ENCODE assay signal across 1 cellular context in the genomic region with DNA sequence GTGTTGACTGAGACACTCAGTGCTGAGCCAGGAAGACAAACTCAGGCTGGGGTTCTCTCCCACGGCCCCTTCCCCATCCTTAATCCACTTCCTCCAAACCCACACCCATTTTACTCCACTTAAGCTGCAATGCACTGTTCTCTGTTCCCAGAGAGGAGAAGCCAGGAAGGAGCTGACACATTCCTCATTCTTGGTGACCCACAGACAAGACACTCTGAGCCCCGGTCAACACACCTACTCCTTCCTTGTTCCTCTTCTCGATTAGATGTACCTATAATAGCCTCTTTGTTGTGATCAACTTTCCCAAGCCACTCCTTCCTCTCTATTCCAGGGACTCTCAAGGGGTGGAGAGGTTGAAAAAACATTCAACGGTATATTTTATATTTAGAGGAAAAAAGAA.
TF ChIP-seq lines count a peak whose summit lies in the region.

No MANE protein-coding gene starts in this region.

TF ChIP-seq in GM12878, 131 proteins besides CTCF, POLR2A, EP300 and RAD21 (continued from another document):
- TF ChIP-seq SPI1 (IDR thresholded peaks at IDR 0.05; ENCODE audit: borderline replicate concordance, insufficient read depth, low read depth, low read length), result peak; percentile 53; the same call in 1 of the 2 replicates
- TF ChIP-seq HDGF (IDR thresholded peaks at IDR 0.05), result peak; percentile 58; the same call in 1 of the 2 replicates
- peak; percentile 77 for TF ChIP-seq IKZF1 (conservative IDR thresholded peaks at IDR 0.05)
- no peak for TF ChIP-seq YY1 (IDR thresholded peaks at IDR 0.05; ENCODE audit: low read depth, low read length)
- TF ChIP-seq, protein P1, sequence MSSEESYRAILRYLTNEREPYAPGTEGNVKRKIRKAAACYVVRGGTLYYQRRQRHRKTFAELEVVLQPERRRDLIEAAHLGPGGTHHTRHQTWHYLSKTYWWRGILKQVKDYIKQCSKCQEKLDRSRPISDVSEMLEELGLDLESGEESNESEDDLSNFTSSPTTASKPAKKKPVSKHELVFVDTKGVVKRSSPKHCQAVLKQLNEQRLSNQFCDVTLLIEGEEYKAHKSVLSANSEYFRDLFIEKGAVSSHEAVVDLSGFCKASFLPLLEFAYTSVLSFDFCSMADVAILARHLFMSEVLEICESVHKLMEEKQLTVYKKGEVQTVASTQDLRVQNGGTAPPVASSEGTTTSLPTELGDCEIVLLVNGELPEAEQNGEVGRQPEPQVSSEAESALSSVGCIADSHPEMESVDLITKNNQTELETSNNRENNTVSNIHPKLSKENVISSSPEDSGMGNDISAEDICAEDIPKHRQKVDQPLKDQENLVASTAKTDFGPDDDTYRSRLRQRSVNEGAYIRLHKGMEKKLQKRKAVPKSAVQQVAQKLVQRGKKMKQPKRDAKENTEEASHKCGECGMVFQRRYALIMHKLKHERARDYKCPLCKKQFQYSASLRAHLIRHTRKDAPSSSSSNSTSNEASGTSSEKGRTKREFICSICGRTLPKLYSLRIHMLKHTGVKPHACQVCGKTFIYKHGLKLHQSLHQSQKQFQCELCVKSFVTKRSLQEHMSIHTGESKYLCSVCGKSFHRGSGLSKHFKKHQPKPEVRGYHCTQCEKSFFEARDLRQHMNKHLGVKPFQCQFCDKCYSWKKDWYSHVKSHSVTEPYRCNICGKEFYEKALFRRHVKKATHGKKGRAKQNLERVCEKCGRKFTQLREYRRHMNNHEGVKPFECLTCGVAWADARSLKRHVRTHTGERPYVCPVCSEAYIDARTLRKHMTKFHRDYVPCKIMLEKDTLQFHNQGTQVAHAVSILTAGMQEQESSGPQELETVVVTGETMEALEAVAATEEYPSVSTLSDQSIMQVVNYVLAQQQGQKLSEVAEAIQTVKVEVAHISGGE (CRISPR knock-in tag; IDR thresholded peaks at IDR 0.05), result no peak
- TF ChIP-seq, protein P2, sequence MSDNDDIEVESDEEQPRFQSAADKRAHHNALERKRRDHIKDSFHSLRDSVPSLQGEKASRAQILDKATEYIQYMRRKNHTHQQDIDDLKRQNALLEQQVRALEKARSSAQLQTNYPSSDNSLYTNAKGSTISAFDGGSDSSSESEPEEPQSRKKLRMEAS (IDR thresholded peaks at IDR 0.05; ENCODE audit: low read depth, low read length), result no peak
- TF ChIP-seq, protein P3, sequence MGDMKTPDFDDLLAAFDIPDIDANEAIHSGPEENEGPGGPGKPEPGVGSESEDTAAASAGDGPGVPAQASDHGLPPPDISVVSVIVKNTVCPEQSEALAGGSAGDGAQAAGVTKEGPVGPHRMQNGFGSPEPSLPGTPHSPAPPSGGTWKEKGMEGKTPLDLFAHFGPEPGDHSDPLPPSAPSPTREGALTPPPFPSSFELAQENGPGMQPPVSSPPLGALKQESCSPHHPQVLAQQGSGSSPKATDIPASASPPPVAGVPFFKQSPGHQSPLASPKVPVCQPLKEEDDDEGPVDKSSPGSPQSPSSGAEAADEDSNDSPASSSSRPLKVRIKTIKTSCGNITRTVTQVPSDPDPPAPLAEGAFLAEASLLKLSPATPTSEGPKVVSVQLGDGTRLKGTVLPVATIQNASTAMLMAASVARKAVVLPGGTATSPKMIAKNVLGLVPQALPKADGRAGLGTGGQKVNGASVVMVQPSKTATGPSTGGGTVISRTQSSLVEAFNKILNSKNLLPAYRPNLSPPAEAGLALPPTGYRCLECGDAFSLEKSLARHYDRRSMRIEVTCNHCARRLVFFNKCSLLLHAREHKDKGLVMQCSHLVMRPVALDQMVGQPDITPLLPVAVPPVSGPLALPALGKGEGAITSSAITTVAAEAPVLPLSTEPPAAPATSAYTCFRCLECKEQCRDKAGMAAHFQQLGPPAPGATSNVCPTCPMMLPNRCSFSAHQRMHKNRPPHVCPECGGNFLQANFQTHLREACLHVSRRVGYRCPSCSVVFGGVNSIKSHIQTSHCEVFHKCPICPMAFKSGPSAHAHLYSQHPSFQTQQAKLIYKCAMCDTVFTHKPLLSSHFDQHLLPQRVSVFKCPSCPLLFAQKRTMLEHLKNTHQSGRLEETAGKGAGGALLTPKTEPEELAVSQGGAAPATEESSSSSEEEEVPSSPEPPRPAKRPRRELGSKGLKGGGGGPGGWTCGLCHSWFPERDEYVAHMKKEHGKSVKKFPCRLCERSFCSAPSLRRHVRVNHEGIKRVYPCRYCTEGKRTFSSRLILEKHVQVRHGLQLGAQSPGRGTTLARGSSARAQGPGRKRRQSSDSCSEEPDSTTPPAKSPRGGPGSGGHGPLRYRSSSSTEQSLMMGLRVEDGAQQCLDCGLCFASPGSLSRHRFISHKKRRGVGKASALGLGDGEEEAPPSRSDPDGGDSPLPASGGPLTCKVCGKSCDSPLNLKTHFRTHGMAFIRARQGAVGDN (IDR thresholded peaks at IDR 0.05), result no peak
- TF ChIP-seq, protein P4, sequence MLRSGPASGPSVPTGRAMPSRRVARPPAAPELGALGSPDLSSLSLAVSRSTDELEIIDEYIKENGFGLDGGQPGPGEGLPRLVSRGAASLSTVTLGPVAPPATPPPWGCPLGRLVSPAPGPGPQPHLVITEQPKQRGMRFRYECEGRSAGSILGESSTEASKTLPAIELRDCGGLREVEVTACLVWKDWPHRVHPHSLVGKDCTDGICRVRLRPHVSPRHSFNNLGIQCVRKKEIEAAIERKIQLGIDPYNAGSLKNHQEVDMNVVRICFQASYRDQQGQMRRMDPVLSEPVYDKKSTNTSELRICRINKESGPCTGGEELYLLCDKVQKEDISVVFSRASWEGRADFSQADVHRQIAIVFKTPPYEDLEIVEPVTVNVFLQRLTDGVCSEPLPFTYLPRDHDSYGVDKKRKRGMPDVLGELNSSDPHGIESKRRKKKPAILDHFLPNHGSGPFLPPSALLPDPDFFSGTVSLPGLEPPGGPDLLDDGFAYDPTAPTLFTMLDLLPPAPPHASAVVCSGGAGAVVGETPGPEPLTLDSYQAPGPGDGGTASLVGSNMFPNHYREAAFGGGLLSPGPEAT (IDR thresholded peaks at IDR 0.05; ENCODE audit: low read depth), result peak; percentile 15; the same call in 1 of the 2 replicates
- peak; percentile 51 for TF ChIP-seq EED (IDR thresholded peaks at IDR 0.05; ENCODE audit: low read depth)
- TF ChIP-seq IKZF2 (IDR thresholded peaks at IDR 0.05), result peak; percentile 76 to 77
- no peak for TF ChIP-seq ZZZ3 (IDR thresholded peaks at IDR 0.05; ENCODE audit: control insufficient read depth, insufficient read length, low read depth)
- TF ChIP-seq, protein P5, sequence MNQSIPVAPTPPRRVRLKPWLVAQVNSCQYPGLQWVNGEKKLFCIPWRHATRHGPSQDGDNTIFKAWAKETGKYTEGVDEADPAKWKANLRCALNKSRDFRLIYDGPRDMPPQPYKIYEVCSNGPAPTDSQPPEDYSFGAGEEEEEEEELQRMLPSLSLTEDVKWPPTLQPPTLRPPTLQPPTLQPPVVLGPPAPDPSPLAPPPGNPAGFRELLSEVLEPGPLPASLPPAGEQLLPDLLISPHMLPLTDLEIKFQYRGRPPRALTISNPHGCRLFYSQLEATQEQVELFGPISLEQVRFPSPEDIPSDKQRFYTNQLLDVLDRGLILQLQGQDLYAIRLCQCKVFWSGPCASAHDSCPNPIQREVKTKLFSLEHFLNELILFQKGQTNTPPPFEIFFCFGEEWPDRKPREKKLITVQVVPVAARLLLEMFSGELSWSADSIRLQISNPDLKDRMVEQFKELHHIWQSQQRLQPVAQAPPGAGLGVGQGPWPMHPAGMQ (IDR thresholded peaks at IDR 0.05; ENCODE audit: borderline replicate concordance), result no peak
